Comparison of ENCODE assay signal across 14 cellular contexts in genomic region chr15:20272422-20273184, GRCh38.
"Had no signal": no experiment of that assay in that cellular context is flagged by ENCODE, and none has a peak within 500 bp of the region (broad histone marks: within the 10 kb centered on the region; RNA-seq: fewer than 3 reads in every experiment).

No MANE protein-coding gene starts in this region.

- DNase-seq: activated CD4-positive, alpha-beta T cell treated with anti-CD3 and anti-CD28 coated beads for 36 hours; activated CD8-positive, alpha-beta memory T cell treated with anti-CD3 and anti-CD28 coated beads, Interleukin-2, amount 50 U/mL, for 48 hours; activated CD8-positive, alpha-beta T cell treated with anti-CD3 and anti-CD28 coated beads, Interleukin-2, amount 10 ng/mL, durations not matched to agents 7 days and 5 days; effector memory CD8-positive, alpha-beta T cell; small intestine had no signal

- H3K9me3 Mint-ChIP-seq: activated naive CD4-positive, alpha-beta T cell treated with anti-CD3 and anti-CD28 coated beads, Interleukin-2, amount 50 U/mL, for 24 hours; activated T-helper 2 cell treated with anti-CD3 and anti-CD28 coated beads, Interferon-gamma antibody, Interleukin-2, Interleukin-4, amounts not matched to agents 10 μg/mL and 5 μg/mL and 100 μg/mL, durations not matched to agents 14 hours and 24 hours and 36 hours; dendritic cell treated with granulocyte-macrophage colony-stimulating factor and Interleukin-4, amounts not matched to agents 40 ng/mL and 50 ng/mL, for 4 days; effector memory CD8-positive, alpha-beta T cell had no signal

- H3K4me3 ChIP-seq: hepatocyte, left lung, right atrium auricular region, tibial nerve had no signal

- ATAC-seq: activated CD4-positive, alpha-beta T cell treated with anti-CD3 and anti-CD28 coated beads for 36 hours; activated CD8-positive, alpha-beta T cell treated with anti-CD3 and anti-CD28 coated beads, Interleukin-2, amount 10 ng/mL, durations not matched to agents 7 days and 5 days; effector memory CD8-positive, alpha-beta T cell; left lung had no signal

- H3K4me1 Mint-ChIP-seq: activated CD4-positive, alpha-beta T cell treated with anti-CD3 and anti-CD28 coated beads for 36 hours; activated naive CD4-positive, alpha-beta T cell treated with anti-CD3 and anti-CD28 coated beads, Interleukin-2, amount 50 U/mL, for 24 hours; brain had no signal

- H3K27me3 Mint-ChIP-seq: activated CD4-positive, alpha-beta T cell treated with anti-CD3 and anti-CD28 coated beads for 36 hours; activated naive CD4-positive, alpha-beta T cell treated with anti-CD3 and anti-CD28 coated beads, Interleukin-2, amount 50 U/mL, for 24 hours; brain; dendritic cell treated with granulocyte-macrophage colony-stimulating factor and Interleukin-4, amounts not matched to agents 40 ng/mL and 50 ng/mL, for 4 days; effector memory CD8-positive, alpha-beta T cell had no signal

- H3K27me3 ChIP-seq: hepatocyte, neutrophil, right atrium auricular region, tibial nerve had no signal

- H3K36me3 ChIP-seq: left lung, neutrophil, right atrium auricular region, tibial nerve had no signal

- H3K27ac Mint-ChIP-seq: activated CD4-positive, alpha-beta T cell treated with anti-CD3 and anti-CD28 coated beads for 36 hours; activated CD8-positive, alpha-beta T cell treated with anti-CD3 and anti-CD28 coated beads, Interleukin-2, amount 10 ng/mL, durations not matched to agents 7 days and 5 days; activated naive CD4-positive, alpha-beta T cell treated with anti-CD3 and anti-CD28 coated beads, Interleukin-2, amount 50 U/mL, for 24 hours; activated T-helper 2 cell treated with anti-CD3 and anti-CD28 coated beads, Interferon-gamma antibody, Interleukin-2, Interleukin-4, amounts not matched to agents 10 μg/mL and 5 μg/mL and 100 μg/mL, durations not matched to agents 14 hours and 24 hours and 36 hours; brain; dendritic cell treated with granulocyte-macrophage colony-stimulating factor and Interleukin-4, amounts not matched to agents 40 ng/mL and 50 ng/mL, for 4 days; effector memory CD8-positive, alpha-beta T cell had no signal

- H3K4me1 ChIP-seq: left lung, right atrium auricular region, tibial nerve had no signal

- H3K36me3 Mint-ChIP-seq: activated naive CD4-positive, alpha-beta T cell treated with anti-CD3 and anti-CD28 coated beads, Interleukin-2, amount 50 U/mL, for 24 hours; brain had no signal

- H3K4me3 Mint-ChIP-seq: activated CD4-positive, alpha-beta T cell treated with anti-CD3 and anti-CD28 coated beads for 36 hours; activated CD8-positive, alpha-beta T cell treated with anti-CD3 and anti-CD28 coated beads, Interleukin-2, amount 10 ng/mL, durations not matched to agents 7 days and 5 days; activated naive CD4-positive, alpha-beta T cell treated with anti-CD3 and anti-CD28 coated beads, Interleukin-2, amount 50 U/mL, for 24 hours; brain; dendritic cell treated with granulocyte-macrophage colony-stimulating factor and Interleukin-4, amounts not matched to agents 40 ng/mL and 50 ng/mL, for 4 days; effector memory CD8-positive, alpha-beta T cell had no signal

- H3K9me3 ChIP-seq: neutrophil had no signal

- H3K27ac ChIP-seq: hepatocyte, left lung, neutrophil, right atrium auricular region, tibial nerve had no signal
